Comparison of ENCODE assay signal across 12 cellular contexts in the genomic region with DNA sequence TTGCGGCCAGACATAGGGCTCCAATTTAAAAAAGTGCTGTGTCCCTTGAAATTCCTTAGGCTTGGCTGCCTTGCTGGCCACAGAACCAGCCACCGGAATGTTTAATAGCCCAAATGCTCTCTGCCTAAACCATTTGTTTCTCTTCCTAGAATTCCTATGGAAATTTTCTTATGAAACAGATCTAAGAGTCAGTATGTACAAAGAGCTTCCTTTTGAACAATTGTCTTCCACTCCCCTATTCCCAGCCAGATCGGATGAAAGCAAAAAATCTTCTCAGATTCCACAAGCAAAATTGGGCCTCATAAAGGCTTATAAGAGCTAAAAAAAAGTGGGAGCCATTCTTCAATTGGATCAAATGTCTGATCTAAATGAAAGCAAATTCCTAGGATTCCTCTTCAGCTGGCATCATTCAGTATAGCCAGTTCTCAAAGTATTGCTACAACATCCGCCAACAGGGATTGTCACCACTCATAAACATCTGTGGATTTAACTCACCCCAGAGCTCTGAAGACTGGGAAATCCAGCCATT.
A peak's percentile ranks its signal among the peaks of the same experiment; 100 is the strongest.
DNase-seq lines count a peak whose midpoint lies in the region; ATAC-seq and TF ChIP-seq lines count a peak whose summit lies in the region.
"Had no signal": no experiment of that assay in that cellular context is flagged by ENCODE, and none has a peak within 500 bp of the region (broad histone marks: within the 10 kb centered on the region; RNA-seq: fewer than 3 reads in every experiment).

No MANE protein-coding gene starts in this region.

- no peaks in the 10 kb centered on the region for H3K9me3 ChIP-seq in HUES64 (ENCODE audit: insufficient read depth, low read depth, low read length)

- H3K27me3 ChIP-seq in HUES64 (ENCODE audit: insufficient read depth, low read length): no peaks in the 10 kb centered on the region

- DNase-seq in AG08395 (ENCODE audit: low spot score) (peak; percentile 58), endothelial cell (ENCODE audit: low spot score) (no peak), mesothelial cell of epicardium (ENCODE audit: low spot score in 2 of 2, unreplicated experiment in 2 of 2) (no peak), T-cell (no peak), NCI-H2107 (lab: John Stamatoyannopoulos, UW) (no peak), G401 (ENCODE audit: low spot score) (no peak), KBM-7 (no peak)
- DNase-seq: activated CD8-positive, alpha-beta memory T cell treated with anti-CD3 and anti-CD28 coated beads, Interleukin-2, amount 10 ng/mL, durations not matched to agents 7 days and 5 days; activated naive CD8-positive, alpha-beta T cell treated with anti-CD3 and anti-CD28 coated beads for 36 hours; AML-193; RPMI8226 had no signal

- no peak for ATAC-seq in T-cell (replicated peaks in 1 of 4)
- ATAC-seq: activated CD8-positive, alpha-beta memory T cell treated with anti-CD3 and anti-CD28 coated beads, Interleukin-2, amount 10 ng/mL, durations not matched to agents 7 days and 5 days had no signal

- peak overlapping the region; percentile 86 for H3K27ac ChIP-seq in HUES64 (ENCODE audit: low read depth, low read length)

- no peak overlapping the region for H3K4me3 ChIP-seq in HUES64 (ENCODE audit: low read length)

- H3K4me3 Mint-ChIP-seq in endothelial cell (ENCODE audit: unreplicated experiment) (no peak overlapping the region), mesothelial cell of epicardium (no peak overlapping the region), T-cell (no peak overlapping the region)
- H3K4me3 Mint-ChIP-seq: activated CD8-positive, alpha-beta memory T cell treated with anti-CD3 and anti-CD28 coated beads, Interleukin-2, amount 10 ng/mL, durations not matched to agents 7 days and 5 days; activated naive CD8-positive, alpha-beta T cell treated with anti-CD3 and anti-CD28 coated beads for 36 hours had no signal

- no peaks in the 10 kb centered on the region for H3K27me3 Mint-ChIP-seq in endothelial cell (ENCODE audit: unreplicated experiment)
- H3K27me3 Mint-ChIP-seq in mesothelial cell of epicardium (ENCODE audit: low read depth): no peaks in the 10 kb centered on the region
- H3K27me3 Mint-ChIP-seq in T-cell: peaks cover 0 to 4% of the 10 kb centered on the region in 2 donors
- H3K27me3 Mint-ChIP-seq: activated naive CD8-positive, alpha-beta T cell treated with anti-CD3 and anti-CD28 coated beads for 36 hours had no signal

- H3K36me3 ChIP-seq in HUES64 (ENCODE audit: insufficient read depth, low read length): no peaks in the 10 kb centered on the region

- peak overlapping the region; percentile 27 for H3K9ac ChIP-seq in HUES64 (ENCODE audit: low read depth, low read length)

- H3K36me3 Mint-ChIP-seq in endothelial cell (ENCODE audit: low read depth, unreplicated experiment) (no peaks in the 10 kb centered on the region), mesothelial cell of epicardium (no peaks in the 10 kb centered on the region), T-cell (no peaks in the 10 kb centered on the region)
- H3K36me3 Mint-ChIP-seq: activated naive CD8-positive, alpha-beta T cell treated with anti-CD3 and anti-CD28 coated beads for 36 hours had no signal

- 76% methylated on average over 4 of the region's 4 CpGs for WGBS in HUES64

- CTCF ChIA-PET in T-cell (lab: Charles Lee): no interaction called here

- TF ChIP-seq CTCF in endothelial cell (IDR thresholded peaks at IDR 0.05; ENCODE audit: unreplicated experiment) (no peak), mesothelial cell of epicardium (IDR thresholded peaks at IDR 0.05; ENCODE audit: unreplicated experiment) (no peak)

- POLR2A ChIA-PET in T-cell (lab: Charles Lee): interaction anchor here in 1 of 2 donors (0.6 to 0.7 kb wide), 2 partner anchors 21 to 24 kb away, joined by 3 to 10 read pairs; no protein-coding TSS in a partner anchor

- H3K4me1 ChIP-seq in HUES64 (ENCODE audit: insufficient read depth, low read length): peaks cover 39% of the 10 kb centered on the region

- H3K9me3 Mint-ChIP-seq in endothelial cell (ENCODE audit: unreplicated experiment) (no peaks in the 10 kb centered on the region), mesothelial cell of epicardium (peaks cover 9% of the 10 kb centered on the region), T-cell (peaks cover 0 to 3% (median 0%) of the 10 kb centered on the region in 3 donors)
- H3K9me3 Mint-ChIP-seq: activated naive CD8-positive, alpha-beta T cell treated with anti-CD3 and anti-CD28 coated beads for 36 hours had no signal

- in situ Hi-C loops in G401 (cut with HindIII; ENCODE audit: low sequenced_read_pairs) (no loop called here), KBM-7 (cut with MboI; ENCODE audit: low pct_unique_long_range_greater_than_20kb, low sequenced_read_pairs) (no loop called here)

- H3K4me1 Mint-ChIP-seq in endothelial cell (ENCODE audit: unreplicated experiment): peaks cover 18% of the 10 kb centered on the region
- peaks cover 25% of the 10 kb centered on the region for H3K4me1 Mint-ChIP-seq in mesothelial cell of epicardium
- peaks cover 0 to 8% (median 3%) of the 10 kb centered on the region in 3 donors for H3K4me1 Mint-ChIP-seq in T-cell
- H3K4me1 Mint-ChIP-seq: activated naive CD8-positive, alpha-beta T cell treated with anti-CD3 and anti-CD28 coated beads for 36 hours had no signal

- peak overlapping the region; percentile 33 for H3K27ac Mint-ChIP-seq in endothelial cell (ENCODE audit: unreplicated experiment)
- H3K27ac Mint-ChIP-seq in mesothelial cell of epicardium: peak overlapping the region; percentile 27
- H3K27ac Mint-ChIP-seq in T-cell: no peak overlapping the region
- H3K27ac Mint-ChIP-seq: activated CD8-positive, alpha-beta memory T cell treated with anti-CD3 and anti-CD28 coated beads, Interleukin-2, amount 10 ng/mL, durations not matched to agents 7 days and 5 days; activated naive CD8-positive, alpha-beta T cell treated with anti-CD3 and anti-CD28 coated beads for 36 hours had no signal

Comparison
In these comparisons a context has a peak if more than half of its experiments do, and no peak if none do; other contexts are left out.
1. H3K27ac Mint-ChIP-seq: peak in endothelial cell (single experiment) and mesothelial cell of epicardium (single experiment); none in T-cell (0 of 2).